35 cellular contexts compared by ENCODE assay signal in genomic region chr3:59460068-59460467, GRCh38.
"Had no signal": no experiment of that assay in that cellular context is flagged by ENCODE, and none has a peak within 500 bp of the region (broad histone marks: within the 10 kb centered on the region; RNA-seq: fewer than 3 reads in every experiment).

No MANE protein-coding gene starts in this region.

- H3K27me3 Mint-ChIP-seq: activated naive CD4-positive, alpha-beta T cell treated with anti-CD3 and anti-CD28 coated beads, Interleukin-2, amount 10 ng/mL, durations not matched to agents 7 days and 5 days; activated naive CD4-positive, alpha-beta T cell treated with anti-CD3 and anti-CD28 coated beads, Interleukin-2, amount 50 U/mL, for 24 hours; activated naive CD8-positive, alpha-beta T cell; activated naive CD8-positive, alpha-beta T cell treated with anti-CD3 and anti-CD28 coated beads for 36 hours; activated naive CD8-positive, alpha-beta T cell treated with anti-CD3 and anti-CD28 coated beads, Interleukin-2, amount 10 ng/mL, durations not matched to agents 7 days and 5 days; activated naive CD8-positive, alpha-beta T cell treated with anti-CD3 and anti-CD28 coated beads, Interleukin-2, amount 50 U/mL, for 24 hours; activated T-cell treated with anti-CD3 and anti-CD28 coated beads, Interleukin-2, amount 50 U/mL, for 24 hours; activated T-helper 17 cell treated with anti-CD3 and anti-CD28 coated beads, Interleukin-2, amount 50 U/mL, for 72 hours; brain had no signal

- H3K27ac Mint-ChIP-seq: activated naive CD4-positive, alpha-beta T cell treated with anti-CD3 and anti-CD28 coated beads for 36 hours; activated naive CD4-positive, alpha-beta T cell treated with anti-CD3 and anti-CD28 coated beads, Interleukin-2, amount 10 ng/mL, durations not matched to agents 7 days and 5 days; activated naive CD4-positive, alpha-beta T cell treated with anti-CD3 and anti-CD28 coated beads, Interleukin-2, amount 50 U/mL, for 24 hours; activated naive CD4-positive, alpha-beta T cell treated with anti-CD3 and anti-CD28 coated beads, Interleukin-2, amount 50 U/mL, for 72 hours; activated naive CD8-positive, alpha-beta T cell; activated naive CD8-positive, alpha-beta T cell treated with anti-CD3 and anti-CD28 coated beads for 36 hours; activated naive CD8-positive, alpha-beta T cell treated with anti-CD3 and anti-CD28 coated beads, Interleukin-2, amount 10 ng/mL, durations not matched to agents 7 days and 5 days; activated naive CD8-positive, alpha-beta T cell treated with anti-CD3 and anti-CD28 coated beads, Interleukin-2, amount 50 U/mL, for 24 hours; activated T-cell treated with anti-CD3 and anti-CD28 coated beads, Interleukin-2, amount 50 U/mL, for 24 hours; activated T-cell treated with anti-CD3 and anti-CD28 coated beads, Interleukin-2, amount 50 U/mL, for 72 hours; activated T-helper 1 cell treated with anti-CD3 and anti-CD28 coated beads, Interleukin-12 subunit alpha, Interleukin-12 subunit beta, Interleukin-2, Interleukin-4 antibody, amounts not matched to agents 30 ng/mL and 10 ng/mL and 1 ng/mL, durations not matched to agents 14 hours and 24 hours and 36 hours; activated T-helper 17 cell treated with anti-CD3 and anti-CD28 coated beads, Interleukin-2, amount 50 U/mL, for 72 hours; activated T-helper 2 cell treated with anti-CD3 and anti-CD28 coated beads, Interferon-gamma antibody, Interleukin-2, Interleukin-4, amounts not matched to agents 10 μg/mL and 5 μg/mL and 100 μg/mL, durations not matched to agents 14 hours and 24 hours and 36 hours; brain had no signal

- H3K36me3 Mint-ChIP-seq: activated naive CD4-positive, alpha-beta T cell treated with anti-CD3 and anti-CD28 coated beads, Interleukin-2, amount 50 U/mL, for 24 hours; brain had no signal

- DNase-seq: activated effector memory CD4-positive, alpha-beta T cell treated with anti-CD3 and anti-CD28 coated beads, Interleukin-2, amount 50 U/mL, for 16 hours; activated effector memory CD4-positive, alpha-beta T cell treated with Interleukin-2 at 50 U/mL for 16 hours; activated gamma-delta T cell; activated gamma-delta T cell treated with Interleukin-2 at 50 U/mL for 16 hours; activated naive CD4-positive, alpha-beta T cell; activated naive CD4-positive, alpha-beta T cell treated with anti-CD3 and anti-CD28 coated beads for 36 hours; activated naive CD4-positive, alpha-beta T cell treated with anti-CD3 and anti-CD28 coated beads, Interleukin-2, amount 10 ng/mL, durations not matched to agents 7 days and 5 days; activated naive CD4-positive, alpha-beta T cell treated with anti-CD3 and anti-CD28 coated beads, Interleukin-2, amount 50 U/mL, for 16 hours; activated naive CD4-positive, alpha-beta T cell treated with Interleukin-2 at 50 U/mL for 16 hours; activated naive CD8-positive, alpha-beta T cell treated with anti-CD3 and anti-CD28 coated beads for 36 hours; activated naive CD8-positive, alpha-beta T cell treated with anti-CD3 and anti-CD28 coated beads, Interleukin-2, amount 10 ng/mL, durations not matched to agents 7 days and 5 days; activated naive CD8-positive, alpha-beta T cell treated with anti-CD3 and anti-CD28 coated beads, Interleukin-2, amount 50 U/mL, for 24 hours; activated T-cell treated with anti-CD3 and anti-CD28 coated beads for 4 hours; activated T-cell treated with anti-CD3 and anti-CD28 coated beads, Interleukin-2, amount 50 U/mL, for 1 hour; activated T-cell treated with anti-CD3 and anti-CD28 coated beads, Interleukin-2, amount 50 U/mL, for 24 hours; activated T-cell treated with anti-CD3 and anti-CD28 coated beads, Interleukin-2, amount 50 U/mL, for 4 hours; activated T-cell treated with anti-CD3 and anti-CD28 coated beads, Interleukin-2, amount 50 U/mL, for 48 hours; activated T-cell treated with anti-CD3 and anti-CD28 coated beads, Interleukin-2, amount 50 U/mL, for 72 hours; adrenal gland; amniotic stem cell; amygdala; anterior cingulate cortex; aorta; body of pancreas; brain microvascular endothelial cell; caudate nucleus; central memory CD4-positive, alpha-beta T cell; cerebellar nuclear complex had no signal

- H3K4me1 Mint-ChIP-seq: activated naive CD8-positive, alpha-beta T cell treated with anti-CD3 and anti-CD28 coated beads, Interleukin-2, amount 10 ng/mL, durations not matched to agents 7 days and 5 days; brain had no signal

- H3K4me3 Mint-ChIP-seq: activated naive CD4-positive, alpha-beta T cell treated with anti-CD3 and anti-CD28 coated beads for 36 hours; activated naive CD4-positive, alpha-beta T cell treated with anti-CD3 and anti-CD28 coated beads, Interleukin-2, amount 10 ng/mL, durations not matched to agents 7 days and 5 days; activated naive CD4-positive, alpha-beta T cell treated with anti-CD3 and anti-CD28 coated beads, Interleukin-2, amount 50 U/mL, for 24 hours; activated naive CD8-positive, alpha-beta T cell; activated naive CD8-positive, alpha-beta T cell treated with anti-CD3 and anti-CD28 coated beads for 36 hours; activated naive CD8-positive, alpha-beta T cell treated with anti-CD3 and anti-CD28 coated beads, Interleukin-2, amount 10 ng/mL, durations not matched to agents 7 days and 5 days; activated naive CD8-positive, alpha-beta T cell treated with anti-CD3 and anti-CD28 coated beads, Interleukin-2, amount 50 U/mL, for 24 hours; activated T-cell treated with anti-CD3 and anti-CD28 coated beads, Interleukin-2, amount 50 U/mL, for 24 hours; activated T-cell treated with anti-CD3 and anti-CD28 coated beads, Interleukin-2, amount 50 U/mL, for 4 hours; activated T-cell treated with anti-CD3 and anti-CD28 coated beads, Interleukin-2, amount 50 U/mL, for 72 hours; activated T-helper 1 cell treated with anti-CD3 and anti-CD28 coated beads, Interleukin-12 subunit alpha, Interleukin-12 subunit beta, Interleukin-2, Interleukin-4 antibody, amounts not matched to agents 30 ng/mL and 10 ng/mL and 1 ng/mL, durations not matched to agents 14 hours and 24 hours and 36 hours; activated T-helper 17 cell treated with anti-CD3 and anti-CD28 coated beads, Interleukin-2, amount 50 U/mL, for 72 hours; brain had no signal

- H3K9me3 Mint-ChIP-seq: activated T-helper 17 cell treated with anti-CD3 and anti-CD28 coated beads, Interleukin-2, amount 50 U/mL, for 72 hours had no signal

- ATAC-seq: activated naive CD4-positive, alpha-beta T cell treated with anti-CD3 and anti-CD28 coated beads, Interleukin-2, amount 50 U/mL, for 72 hours; activated naive CD8-positive, alpha-beta T cell treated with anti-CD3 and anti-CD28 coated beads, Interleukin-2, amount 50 U/mL, for 24 hours; activated T-cell treated with anti-CD3 and anti-CD28 coated beads, Interleukin-2, amount 50 U/mL, for 4 hours; activated T-cell treated with anti-CD3 and anti-CD28 coated beads, Interleukin-2, amount 50 U/mL, for 72 hours; activated T-helper 17 cell treated with anti-CD3 and anti-CD28 coated beads, Interleukin-2, amount 50 U/mL, for 72 hours; body of pancreas had no signal
